22 cellular contexts compared by ENCODE assay signal in genomic region chr19:7720351-7720750, GRCh38. TPM values are rescaled to one million over a fixed set of nuclear protein-coding genes. Genes with fewer than 3 reads are reported as not detected.
"Had no signal": no experiment of that assay in that cellular context is flagged by ENCODE, and none has a peak within 500 bp of the region (broad histone marks: within the 10 kb centered on the region; RNA-seq: fewer than 3 reads in every experiment).

No MANE protein-coding gene starts in this region.

- DNase-seq: activated CD4-positive, alpha-beta T cell treated with anti-CD3 and anti-CD28 coated beads for 48 hours; activated CD4-positive, alpha-beta T cell treated with anti-CD3 and anti-CD28 coated beads, Interleukin-2, amount 50 U/mL, for 4 hours; activated CD8-positive, alpha-beta memory T cell treated with anti-CD3 and anti-CD28 coated beads, Interleukin-2, amount 50 U/mL, for 48 hours; activated CD8-positive, alpha-beta T cell treated with anti-CD3 and anti-CD28 coated beads, Interleukin-2, amount 10 ng/mL, durations not matched to agents 7 days and 5 days; activated T-cell treated with anti-CD3 and anti-CD28 coated beads, Interleukin-2, amount 50 U/mL, for 1 hour; aorta; caudate nucleus; MM.1S; NCI-H1105; NCI-H1436; NCI-H1694 treated with DMSO at 0.1 percent for 48 hours; NCI-H2029 treated with DMSO at 0.1 percent for 48 hours; NCI-H446; NCI-H748 treated with DMSO at 0.1 percent for 48 hours; OCI-M1; RPMI8226; T-cell; T-helper 2 cell had no signal

- H3K4me3 Mint-ChIP-seq: activated CD8-positive, alpha-beta T cell treated with anti-CD3 and anti-CD28 coated beads, Interleukin-2, amount 10 ng/mL, durations not matched to agents 7 days and 5 days; activated naive CD4-positive, alpha-beta T cell treated with anti-CD3 and anti-CD28 coated beads, Interleukin-2, amount 50 U/mL, for 24 hours; T-cell had no signal

- H3K36me3 Mint-ChIP-seq: activated naive CD4-positive, alpha-beta T cell treated with anti-CD3 and anti-CD28 coated beads, Interleukin-2, amount 50 U/mL, for 24 hours; T-cell had no signal

- ATAC-seq: activated CD4-positive, CD25-positive, alpha-beta regulatory T cell treated with anti-CD3 and anti-CD28 coated beads, Interleukin-2, amount 50 U/mL, for 24 hours; activated CD8-positive, alpha-beta T cell treated with anti-CD3 and anti-CD28 coated beads, Interleukin-2, amount 10 ng/mL, durations not matched to agents 7 days and 5 days; Panc1; Right ventricle myocardium inferior; T-cell had no signal

- H3K9me3 Mint-ChIP-seq: activated naive CD4-positive, alpha-beta T cell treated with anti-CD3 and anti-CD28 coated beads, Interleukin-2, amount 50 U/mL, for 24 hours had no signal

- H3K27ac Mint-ChIP-seq: activated CD8-positive, alpha-beta T cell treated with anti-CD3 and anti-CD28 coated beads, Interleukin-2, amount 10 ng/mL, durations not matched to agents 7 days and 5 days; activated naive CD4-positive, alpha-beta T cell treated with anti-CD3 and anti-CD28 coated beads, Interleukin-2, amount 50 U/mL, for 24 hours; T-cell had no signal

- H3K27me3 Mint-ChIP-seq: activated naive CD4-positive, alpha-beta T cell treated with anti-CD3 and anti-CD28 coated beads, Interleukin-2, amount 50 U/mL, for 24 hours had no signal

RNA-seq across cellular contexts. Expression of gene CLEC4G, which starts 11.6 kb away (rescaled TPM):
- total RNA-seq: activated CD8-positive, alpha-beta T cell treated with anti-CD3 and anti-CD28 coated beads, Interleukin-2, amount 10 ng/mL, durations not matched to agents 7 days and 5 days; T-cell had no signal

RNA-seq across cellular contexts. Expression of gene CD209, which starts 27.0 kb away (rescaled TPM):
- total RNA-seq: activated CD8-positive, alpha-beta T cell treated with anti-CD3 and anti-CD28 coated beads, Interleukin-2, amount 10 ng/mL, durations not matched to agents 7 days and 5 days had no signal

RNA-seq across cellular contexts. Expression of gene CLEC4M, which starts 42.7 kb away (rescaled TPM):
- total RNA-seq: activated CD8-positive, alpha-beta T cell treated with anti-CD3 and anti-CD28 coated beads, Interleukin-2, amount 10 ng/mL, durations not matched to agents 7 days and 5 days; aorta; Right ventricle myocardium inferior had no signal
